In the genomic region with DNA sequence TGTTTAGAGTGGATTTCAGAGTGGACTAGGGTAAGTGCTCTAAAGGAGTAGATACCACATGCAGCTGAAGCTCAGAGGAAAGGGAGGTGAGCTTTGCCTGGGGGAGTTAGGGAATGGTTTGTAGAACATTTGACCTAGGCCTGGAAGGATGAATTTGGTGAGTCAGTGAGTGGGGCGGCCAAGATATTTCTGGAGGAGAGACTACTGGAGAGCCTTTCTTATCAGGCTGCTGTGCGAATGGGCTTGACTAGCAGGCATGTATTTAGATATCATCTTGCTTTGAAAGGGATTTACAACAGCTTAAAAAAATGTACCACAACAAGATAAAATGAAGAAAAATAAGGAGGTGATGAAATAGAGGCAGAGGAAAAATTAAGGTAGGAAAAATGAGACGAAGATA, we compare ENCODE assay signal across 7 cellular contexts. TPM values are rescaled to one million over a fixed set of nuclear protein-coding genes. Genes with fewer than 3 reads are reported as not detected.
DNase-seq lines count a peak whose midpoint lies in the region; ATAC-seq and TF ChIP-seq lines count a peak whose summit lies in the region.
"Not testable (repeated sequence)": the region's sequence is repeated elsewhere in the genome, so short reads cannot be mapped to it uniquely, and the experiment has no call there.

No MANE protein-coding gene starts in this region.

- TF ChIP-seq CTCF in coronary artery (IDR thresholded peaks at IDR 0.05); nephron (IDR thresholded peaks at IDR 0.05; ENCODE audit: unreplicated experiment in 3 of 3); psoas muscle (IDR thresholded peaks at IDR 0.05): not testable (repeated sequence)

- not testable (repeated sequence) for H3K4me3 Mint-ChIP-seq in nephron

- intact Hi-C loops in Right ventricle myocardium superior (cut with DNase I): loop anchor here (5.0 kb wide), 1 partner anchor 32 kb away; no protein-coding TSS in a partner anchor
- intact Hi-C loops in right cardiac atrium (cut with DNase I): loop anchor here in 1 of 4 donors (10.0 kb wide), 1 partner anchor 395 kb away; no protein-coding TSS in a partner anchor
- intact Hi-C loops in psoas muscle (cut with DNase I): loop anchor here (5.0 kb wide), 1 partner anchor 37 kb away; the partner anchor contains the start of gene KALRN (in 2 of the 2)

- DNase-seq in HT1080 (ENCODE audit: low read depth): peak; percentile 32
- not testable (repeated sequence) for DNase-seq in coronary artery (ENCODE audit: low spot score); Right ventricle myocardium superior; psoas muscle
- peak in 2 of 3 donors; percentile 46 to 56 for DNase-seq in right cardiac atrium

- not testable (repeated sequence) for H3K36me3 Mint-ChIP-seq in nephron (ENCODE audit: low read depth)

- H3K27ac Mint-ChIP-seq in nephron: peak overlapping the region; percentile 31 to 34 (median 33)

- H3K9me3 Mint-ChIP-seq in nephron: not testable (repeated sequence)

- H3K9me3 ChIP-seq in right cardiac atrium (ENCODE audit: control insufficient read depth, low read length); psoas muscle: not testable (repeated sequence)

- not testable (repeated sequence) for ATAC-seq in SK-N-SH treated with all-trans-retinoic acid at 6 μM for 48 hours
- ATAC-seq in Right ventricle myocardium superior (ENCODE audit: poor library complexity) (peak; percentile 87), right cardiac atrium (peak; percentile 87 to 88), psoas muscle (peak in 3 of 4 donors; percentile 63 to 88 (median 82))

- peaks cover 24% of the 10 kb centered on the region for H3K4me1 Mint-ChIP-seq in nephron

- not testable (repeated sequence) for H3K4me1 ChIP-seq in right cardiac atrium (ENCODE audit: control insufficient read depth, insufficient read depth, low read length); psoas muscle

- H3K27me3 Mint-ChIP-seq in nephron (ENCODE audit: low read depth): not testable (repeated sequence)

- H3K27me3 ChIP-seq in right cardiac atrium (ENCODE audit: control insufficient read depth, insufficient read depth); psoas muscle (ENCODE audit: insufficient read depth in 3 of 3, low read length in 2 of 3): not testable (repeated sequence)

- H3K4me3 ChIP-seq in coronary artery; right cardiac atrium (ENCODE audit: low read length); psoas muscle: not testable (repeated sequence)

- H3K36me3 ChIP-seq in psoas muscle (ENCODE audit: insufficient read depth in 1 of 2, low read depth in 1 of 2): not testable (repeated sequence)

- H3K27ac ChIP-seq in coronary artery: peak overlapping the region; percentile 5 to 65
- not testable (repeated sequence) for H3K27ac ChIP-seq in right cardiac atrium (ENCODE audit: low read length); psoas muscle

- WGBS in right cardiac atrium: 25% methylated on average over 3 of the region's 3 CpGs
- WGBS in psoas muscle, 3 donors: 40 to 68% (median 52%) methylated on average over 3 of the region's 3 CpGs

TF ChIP-seq in SK-N-SH treated with all-trans-retinoic acid at 6 μM for 48 hours, 23 proteins besides CTCF, POLR2A, EP300 and RAD21:
- 0 out of 2 replicates have a peak, but pooled peaks have one; percentile 13 for TF ChIP-seq ZFP3 (CRISPR knock-in tag; IDR thresholded peaks at IDR 0.05)

RNA-seq across cellular contexts. Expression of gene KALRN, which starts 36.5 kb away (rescaled TPM):
- 7.6 and 8.0 TPM in 2 replicates for total RNA-seq in HT1080 (2014; rRNA removed; shearing (Covaris generic))
- polyA plus RNA-seq in HT1080 (2015; cell fraction: cytosol; rRNA removed): 1.00 and 1.5 TPM in 2 replicates
- polyA plus RNA-seq in HT1080 (2015; cell fraction: nucleus; rRNA removed): 2.0 and 4.7 TPM in 2 replicates
- total RNA-seq in Right ventricle myocardium superior: 66.3 TPM
- total RNA-seq in right cardiac atrium: 10 to 100 TPM; 44.2 to 58.4 (median 45.6) TPM
- polyA plus RNA-seq in right cardiac atrium: 19.5 TPM
- total RNA-seq in psoas muscle: 10 to 100 TPM; 22.9 to 52.1 (median 33.8) TPM
- polyA plus RNA-seq in psoas muscle: 1 to 10 TPM; 5.4 to 10.0 (median 7.6) TPM
